Comparison of ENCODE assay signal across 24 cellular contexts in the genomic region with DNA sequence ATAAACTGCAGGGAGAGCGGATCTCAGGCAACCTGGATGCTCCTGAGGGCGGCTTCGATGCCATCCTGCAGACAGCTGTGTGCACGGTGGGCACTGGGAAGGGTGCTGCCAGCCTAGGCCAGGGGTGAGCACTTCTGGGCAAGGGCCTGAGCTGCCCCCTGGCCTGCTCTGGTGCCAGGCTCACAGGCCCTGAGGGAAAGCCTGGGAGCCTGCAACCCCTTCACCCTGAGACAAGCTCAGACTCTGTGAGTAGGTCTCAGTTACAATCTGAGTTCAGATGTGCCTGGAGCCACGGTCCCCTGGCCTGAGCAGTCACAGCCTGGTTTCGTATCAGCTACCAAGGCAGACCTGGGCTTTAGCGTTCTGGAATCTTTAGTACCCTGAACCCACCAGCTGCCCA. TPM values are rescaled to one million over a fixed set of nuclear protein-coding genes. Genes with fewer than 3 reads are reported as not detected.
DNase-seq lines count a peak whose midpoint lies in the region; ATAC-seq, FAIRE-seq and TF ChIP-seq lines count a peak whose summit lies in the region.
"Had no signal": no experiment of that assay in that cellular context is flagged by ENCODE, and none has a peak within 500 bp of the region (broad histone marks: within the 10 kb centered on the region; RNA-seq: fewer than 3 reads in every experiment).

No MANE protein-coding gene starts in this region.

- no peak for TF ChIP-seq POLR2A in IMR-90 (IDR thresholded peaks at IDR 0.05; ENCODE audit: low read depth, low read length)

- H2BK15ac ChIP-seq in IMR-90 (ENCODE audit: low read depth, low read length): no peak overlapping the region
- H2BK15ac ChIP-seq in H9 (ENCODE audit: low read depth, low read length): no peak overlapping the region

- no TSS peak for BruUV-seq in IMR-90 (replicated peaks; lab: Mats Ljungman, UMichigan)
- no TSS peak for BruUV-seq in Panc1 (replicated peaks; lab: Mats Ljungman, UMichigan)

- H3K9me3 ChIP-seq in IMR-90 (ENCODE audit: control insufficient read depth, insufficient read depth, low read length) (no peaks in the 10 kb centered on the region), Panc1 (ENCODE audit: control insufficient read depth, insufficient read depth, low read depth, low read length) (no peaks in the 10 kb centered on the region), kidney (ENCODE audit: control insufficient read depth in 1 of 2, low read length in 2 of 2) (no peaks in the 10 kb centered on the region), H9 (ENCODE audit: control insufficient read depth, low read depth, low read length) (no peaks in the 10 kb centered on the region)
- H3K9me3 ChIP-seq: BE2C had no signal

- POLR2A ChIA-PET in IMR-90 (lab: Charles Lee; ENCODE audit: unreplicated experiment) (no interaction called here), Panc1 (lab: Charles Lee) (no interaction called here)

- no peaks in the 10 kb centered on the region for H3K9me3 Mint-ChIP-seq in H9
- H3K9me3 Mint-ChIP-seq: CD4-positive, CD25-positive, alpha-beta regulatory T cell; CD8-positive, alpha-beta memory T cell; HFFc6; IgD-negative memory B cell had no signal

- TF ChIP-seq RAD21 in IMR-90 (IDR thresholded peaks at IDR 0.05; ENCODE audit: low read length): no peak

- in situ Hi-C loops in IMR-90 (cut with MboI; ENCODE audit: low sequenced_read_pairs) (no loop called here), Panc1 (cut with HindIII; ENCODE audit: low pct_unique_long_range_greater_than_20kb, low sequenced_read_pairs) (no loop called here)

- 17% methylated on average over 1 of the region's 7 CpGs; no CpG with 5 or more reads in 1 of the 2 experiments for WGBS in IMR-90 (ENCODE audit: extremely low coverage in 2 of 2, insufficient read length in 1 of 2), 2 experiments
- no CpG with 5 or more reads among the region's 7 CpGs for WGBS in H9 (ENCODE audit: extremely low coverage, insufficient read length, low lambda C conversion rate)

- H4K20me1 ChIP-seq in IMR-90 (ENCODE audit: insufficient read depth, low read length) (no peaks in the 10 kb centered on the region), H9 (ENCODE audit: control insufficient read depth, insufficient read depth, insufficient read length) (no peaks in the 10 kb centered on the region)

- intact Hi-C loops in IMR-90 (cut with micrococcal nuclease): no loop called here
- intact Hi-C loops in Panc1 (cut with micrococcal nuclease; ENCODE audit: unreplicated experiment): no loop called here
- intact Hi-C loops in kidney (cut with DNase I): no loop called here

- H3K27ac ChIP-seq in IMR-90 (ENCODE audit: insufficient read depth, low read length): no peak overlapping the region
- H3K27ac ChIP-seq in Panc1 (ENCODE audit: low read length): no peak overlapping the region
- no peak overlapping the region for H3K27ac ChIP-seq in kidney (ENCODE audit: low read depth in 2 of 2, low read length in 2 of 2)
- no peak overlapping the region for H3K27ac ChIP-seq in H9 (ENCODE audit: insufficient read length, low read depth, low read length)
- H3K27ac ChIP-seq: GM23248, HL-60 had no signal

- no peak overlapping the region for H3K4me3 ChIP-seq in IMR-90 (ENCODE audit: insufficient read depth, low read depth, low read length)
- no peak overlapping the region for H3K4me3 ChIP-seq in Panc1 (ENCODE audit: low read depth in 2 of 2, low read length in 2 of 2)
- no peak overlapping the region for H3K4me3 ChIP-seq in kidney (ENCODE audit: low read length in 2 of 2)
- H3K4me3 ChIP-seq: GM12878, GM23248 had no signal

- CTCF ChIA-PET in IMR-90 (lab: Yijun Ruan, JAX) (no interaction called here), Panc1 (lab: Charles Lee) (interaction anchor here (0.5 kb wide), 1 partner anchor 51 kb away, joined by 3 read pairs; no protein-coding TSS in a partner anchor)

- no peaks in the 10 kb centered on the region; the same call in 1 of the 2 replicates for H3K27me3 Mint-ChIP-seq in H9 (ENCODE audit: low read depth)
- H3K27me3 Mint-ChIP-seq: CD8-positive, alpha-beta memory T cell; IgD-negative memory B cell had no signal

- 0 out of 4 replicates have a peak, but pooled peaks cover 0 to 3% of the 10 kb centered on the region in 2 experiments for H3K4me1 Mint-ChIP-seq in H9

- 0 out of 7 replicates have a peak overlapping the region, but pooled peaks of 1 of the 3 experiments have one; percentile 74 for H3K27ac Mint-ChIP-seq in H9
- H3K27ac Mint-ChIP-seq: CD4-positive, CD25-positive, alpha-beta regulatory T cell; CD8-positive, alpha-beta memory T cell; HFFc6; IgD-negative memory B cell had no signal

- no peak overlapping the region for H3K14ac ChIP-seq in IMR-90 (replicated peaks; ENCODE audit: low read depth, low read length)
- no peak overlapping the region for H3K14ac ChIP-seq in H9 (ENCODE audit: insufficient read depth, low read length)

- H3K18ac ChIP-seq in IMR-90 (ENCODE audit: low read depth, low read length) (no peak overlapping the region), H9 (ENCODE audit: insufficient read length, low read depth, low read length) (no peak overlapping the region)

- dilution Hi-C loops in IMR-90 (cut with HindIII; ENCODE audit: low sequenced_read_pairs, unreplicated experiment): no loop called here

- H3K27me3 ChIP-seq in IMR-90 (ENCODE audit: control insufficient read depth, insufficient read depth, low read length) (peaks cover 27% of the 10 kb centered on the region), Panc1 (ENCODE audit: control insufficient read depth, insufficient read depth, low read length) (no peaks in the 10 kb centered on the region), H9 (ENCODE audit: insufficient read depth, low read length) (no peaks in the 10 kb centered on the region)
- H3K27me3 ChIP-seq: BE2C had no signal

- H2BK120ac ChIP-seq in IMR-90 (ENCODE audit: low read depth, low read length) (no peak overlapping the region), H9 (ENCODE audit: low read depth, low read length, poor library complexity, severe bottlenecking) (no peak overlapping the region)

- H4K5ac ChIP-seq in IMR-90 (ENCODE audit: low read depth, low read length): no peak overlapping the region
- H4K5ac ChIP-seq in H9 (ENCODE audit: insufficient read length, low read depth, low read length): no peak overlapping the region

- H3K9ac ChIP-seq in IMR-90 (ENCODE audit: low read depth, low read length) (no peak overlapping the region), kidney (ENCODE audit: low read length in 2 of 2) (no peak overlapping the region), H9 (ENCODE audit: extremely low read depth, insufficient read length, low read length) (no peak overlapping the region)
- H3K9ac ChIP-seq: GM23248 had no signal

- no peak overlapping the region for H3K4ac ChIP-seq in IMR-90 (ENCODE audit: low read depth, low read length)
- no peak overlapping the region for H3K4ac ChIP-seq in H9 (ENCODE audit: low read depth, low read length)

- H2AFZ ChIP-seq in IMR-90 (replicated peaks; ENCODE audit: low read length, poor library complexity) (peak overlapping the region; percentile 32), H9 (ENCODE audit: low read length) (no peak overlapping the region)
- H2AFZ ChIP-seq: GM23248 had no signal

- FAIRE-seq in kidney (lab: Jason Lieb, UNC): no peak
- FAIRE-seq: A204.1, GM12878 had no signal

- H3K4me2 ChIP-seq in IMR-90 (ENCODE audit: low read depth, low read length): no peak overlapping the region
- no peak overlapping the region for H3K4me2 ChIP-seq in H9 (ENCODE audit: insufficient read depth, insufficient read length, low read length)

- no peak for TF ChIP-seq CTCF in IMR-90 (conservative IDR thresholded peaks at IDR 0.05; ENCODE audit: low read depth, low read length)
- TF ChIP-seq CTCF in Panc1 (IDR thresholded peaks at IDR 0.05): no peak
- no peak for TF ChIP-seq CTCF in kidney (IDR thresholded peaks at IDR 0.05; ENCODE audit: borderline replicate concordance, extremely low read depth, insufficient read depth)
- no peak for TF ChIP-seq CTCF in H9 (conservative IDR thresholded peaks at IDR 0.05)

- H3K23me2 ChIP-seq in H9 (ENCODE audit: insufficient read length, low read depth, low read length, poor library complexity, severe bottlenecking): no peaks in the 10 kb centered on the region

- H3K56ac ChIP-seq in IMR-90 (ENCODE audit: extremely low read depth, insufficient read depth, low read length) (no peak overlapping the region), H9 (ENCODE audit: insufficient read length, low read depth, low read length) (no peak overlapping the region)

- no peak overlapping the region for H3T11ph ChIP-seq in H9 (ENCODE audit: low read length)

- no peaks in the 10 kb centered on the region for H3K36me3 Mint-ChIP-seq in H9 (ENCODE audit: insufficient read depth in 1 of 3, low read depth in 3 of 3)
- H3K36me3 Mint-ChIP-seq: CD4-positive, CD25-positive, alpha-beta regulatory T cell; CD8-positive, alpha-beta memory T cell; IgD-negative memory B cell had no signal

- no peak overlapping the region for H3K4me3 Mint-ChIP-seq in H9
- H3K4me3 Mint-ChIP-seq: CD4-positive, CD25-positive, alpha-beta regulatory T cell; HFFc6; IgD-negative memory B cell had no signal

- H3K36me3 ChIP-seq in IMR-90 (ENCODE audit: control insufficient read depth, insufficient read depth, low read length): no peaks in the 10 kb centered on the region
- no peaks in the 10 kb centered on the region for H3K36me3 ChIP-seq in Panc1 (ENCODE audit: control insufficient read depth, insufficient read depth, low read length)
- H3K36me3 ChIP-seq in kidney (ENCODE audit: control insufficient read depth in 1 of 2, insufficient read depth in 2 of 2, low read length in 2 of 2): no peaks in the 10 kb centered on the region
- H3K36me3 ChIP-seq: BE2C had no signal

- DNase-seq in IMR-90: no peak
- no peak for DNase-seq in Panc1 (ENCODE audit: low read depth, low spot score)
- peak; percentile 56 for DNase-seq in kidney
- DNase-seq in kidney glomerular epithelial cell (lab: John Stamatoyannopoulos, UW): no peak
- no peak for DNase-seq in H9
- DNase-seq: ACHN; BE2C; C1 segment of cervical spinal cord; CD4-positive, CD25-positive, alpha-beta regulatory T cell; CD8-positive, alpha-beta memory T cell; COR-L47; DMS 273 treated with DMSO at 0.1 percent for 48 hours; DMS53; DND-41; EL; GM23248; HCEC 1CT; HFFc6 had no signal

- H2BK12ac ChIP-seq in H9 (ENCODE audit: insufficient read length, low read depth, low read length): no peak overlapping the region

- H4K91ac ChIP-seq in IMR-90 (ENCODE audit: insufficient read depth, low read depth, low read length) (no peak overlapping the region), H9 (ENCODE audit: insufficient read length, low read depth, low read length) (no peak overlapping the region)

- no peak for ATAC-seq in IMR-90 (ENCODE audit: low read depth)
- ATAC-seq in Panc1: peak; percentile 41; the same call in 1 of the 2 replicates
- ATAC-seq in GM19395 (IDR thresholded peaks at IDR 0.05; ENCODE audit: unreplicated experiment): no peak
- ATAC-seq: GM12878 had no signal

- H2BK20ac ChIP-seq in IMR-90 (ENCODE audit: low read depth, low read length) (no peak overlapping the region), H9 (ENCODE audit: low read depth, low read length, poor library complexity, severe bottlenecking) (no peak overlapping the region)

- no peaks in the 10 kb centered on the region for H3K9me1 ChIP-seq in IMR-90 (ENCODE audit: insufficient read depth, low read length)

- H2BK5ac ChIP-seq in IMR-90 (ENCODE audit: low read depth, low read length, poor library complexity, severe bottlenecking): no peak overlapping the region
- H2BK5ac ChIP-seq in H9 (ENCODE audit: insufficient read length, low read length): no peak overlapping the region

- no peak overlapping the region for H4K8ac ChIP-seq in IMR-90 (ENCODE audit: low read depth in 2 of 2, low read length in 2 of 2)
- no peak overlapping the region for H4K8ac ChIP-seq in H9 (replicated peaks; ENCODE audit: insufficient read length, low read depth, low read length)

- H2AK5ac ChIP-seq in IMR-90 (ENCODE audit: low read depth, low read length) (no peak overlapping the region), H9 (ENCODE audit: insufficient read length, low read length) (no peak overlapping the region)

- H3K23ac ChIP-seq in IMR-90 (ENCODE audit: low read depth, low read length) (no peak overlapping the region), H9 (ENCODE audit: insufficient read length, low read depth, low read length) (no peak overlapping the region)

- no peak overlapping the region for H2AK9ac ChIP-seq in IMR-90 (replicated peaks; ENCODE audit: low read depth, low read length, poor library complexity)

- H3K79me1 ChIP-seq in IMR-90 (ENCODE audit: low read depth in 1 of 2, low read length in 2 of 2) (no peaks in the 10 kb centered on the region), H9 (ENCODE audit: insufficient read depth, low read depth, low read length, poor library complexity, severe bottlenecking) (no peaks in the 10 kb centered on the region)

- H3K79me2 ChIP-seq in H9 (ENCODE audit: insufficient read depth, low read length): no peaks in the 10 kb centered on the region

- H3K4me1 ChIP-seq in IMR-90 (ENCODE audit: control insufficient read depth, insufficient read depth, low read length): no peaks in the 10 kb centered on the region
- 0 out of 2 replicates have a peak, but pooled peaks cover under 1% of the 10 kb centered on the region for H3K4me1 ChIP-seq in Panc1 (ENCODE audit: control insufficient read depth, insufficient read depth, low read length)
- no peaks in the 10 kb centered on the region for H3K4me1 ChIP-seq in kidney (ENCODE audit: control insufficient read depth in 1 of 2, insufficient read depth in 1 of 2, low read depth in 1 of 2, low read length in 2 of 2)
- H3K4me1 ChIP-seq in H9 (ENCODE audit: insufficient read depth, low read length): no peaks in the 10 kb centered on the region
- H3K4me1 ChIP-seq: BE2C had no signal

RNA-seq across cellular contexts. Expression of gene ITGB4, which starts 8.1 kb away (rescaled TPM):
- total RNA-seq in IMR-90 (2012; rRNA removed) (under 0.01 TPM in 1 of 2 replicates, not detected in the other), Panc1 (2021; ENCODE audit: unreplicated experiment) (100 TPM), kidney (149 TPM), H9 (2021) (3.9 and 5.3 TPM in 2 replicates)
- polyA plus RNA-seq in IMR-90 (2012; rRNA removed) (0.27 and 0.39 TPM in 2 replicates), kidney (ENCODE audit: insufficient read depth, low read depth, low replicate concordance) (15.7 TPM)
- polyA plus RNA-seq in IMR-90 (2012; cell fraction: cytosol; rRNA removed): 0.04 and 0.36 TPM in 2 replicates
- 0.63 and 1.5 TPM in 2 replicates for polyA plus RNA-seq in IMR-90 (2012; cell fraction: nucleus; rRNA removed; ENCODE audit: low replicate concordance)
- polyA plus RNA-seq in Panc1 (2012; ENCODE audit: insufficient read length): 115 TPM
- total RNA-seq: CD4-positive, CD25-positive, alpha-beta regulatory T cell; G401 had no signal

RNA-seq across cellular contexts. Expression of gene GALK1, which starts 35.6 kb away (rescaled TPM):
- total RNA-seq in IMR-90 (2012; rRNA removed): 18.9 and 21.9 TPM in 2 replicates
- 19.9 and 28.7 TPM in 2 replicates for polyA plus RNA-seq in IMR-90 (2012; rRNA removed)
- 34.6 and 48.4 TPM in 2 replicates for polyA plus RNA-seq in IMR-90 (2012; cell fraction: cytosol; rRNA removed)
- 51.9 and 143 TPM in 2 replicates for polyA plus RNA-seq in IMR-90 (2012; cell fraction: nucleus; rRNA removed; ENCODE audit: low replicate concordance)
- total RNA-seq in Panc1 (2021; ENCODE audit: unreplicated experiment): 35.8 TPM
- 51.2 TPM for polyA plus RNA-seq in Panc1 (2012; ENCODE audit: insufficient read length)
- total RNA-seq in kidney: 34.5 TPM
- polyA plus RNA-seq in kidney (ENCODE audit: insufficient read depth, low read depth, low replicate concordance): 105 TPM
- total RNA-seq in H9 (2021): 36.7 and 38.4 TPM in 2 replicates

RNA-seq across cellular contexts. Expression of gene UNK, which starts 55.3 kb away (rescaled TPM):
- 15.4 and 15.8 TPM in 2 replicates for total RNA-seq in IMR-90 (2012; rRNA removed)
- 16.9 and 17.3 TPM in 2 replicates for polyA plus RNA-seq in IMR-90 (2012; rRNA removed)
- 14.3 and 21.3 TPM in 2 replicates for polyA plus RNA-seq in IMR-90 (2012; cell fraction: cytosol; rRNA removed)
- polyA plus RNA-seq in IMR-90 (2012; cell fraction: nucleus; rRNA removed; ENCODE audit: low replicate concordance): 35.1 and 41.8 TPM in 2 replicates
- total RNA-seq in Panc1 (2021; ENCODE audit: unreplicated experiment): 32.1 TPM
- 24.3 TPM for polyA plus RNA-seq in Panc1 (2012; ENCODE audit: insufficient read length)
- 35.5 TPM for total RNA-seq in kidney
- 12.0 TPM for polyA plus RNA-seq in kidney (ENCODE audit: insufficient read depth, low read depth, low replicate concordance)
- total RNA-seq in H9 (2021): 35.6 and 36.4 TPM in 2 replicates

Comparison
In these comparisons a context has a peak if more than half of its experiments do, and no peak if none do; other contexts are left out.
1. RNA of gene ITGB4, which starts 8.1 kb away (total RNA-seq): 149 TPM in kidney (single experiment) and 100 TPM in Panc1 (single experiment); 3.9 to 5.3 TPM in H9 and under 0.01 TPM in IMR-90; every median in the first group is over 10 times any median in the second.